Comparison of ENCODE assay signal across 8 cellular contexts in the genomic region with DNA sequence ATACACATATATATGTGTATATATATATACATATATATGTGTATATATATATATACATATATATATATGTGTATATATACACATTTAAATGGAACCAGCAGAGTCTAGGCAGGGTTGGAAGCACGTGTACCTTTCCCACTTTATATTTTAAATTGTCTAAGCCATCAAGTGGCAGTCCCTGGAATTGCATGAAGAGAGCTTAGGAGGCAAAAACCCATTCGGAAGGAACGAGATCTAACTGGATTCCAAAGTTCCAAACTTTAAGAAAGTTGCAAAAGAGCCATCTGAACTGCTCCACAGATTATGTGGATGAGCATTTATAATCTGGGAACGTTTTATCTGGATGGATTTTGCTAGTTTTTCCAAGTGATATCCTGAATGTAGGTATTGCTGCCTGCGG.
DNase-seq lines count a peak whose midpoint lies in the region; ATAC-seq, FAIRE-seq and TF ChIP-seq lines count a peak whose summit lies in the region.

No MANE protein-coding gene starts in this region.

- H3K27ac Mint-ChIP-seq in stimulated activated effector memory CD8-positive, alpha-beta T cell treated with anti-CD3 and anti-CD28 coated beads, Interleukin-12 subunit alpha, Interleukin-12 subunit beta, amount 100 ng/mL, for 72 hours, result no peak overlapping the region

- H3K9me3 ChIP-seq in gastroesophageal sphincter, result no peaks in the 10 kb centered on the region
- no peaks in the 10 kb centered on the region for H3K9me3 ChIP-seq in small intestine (ENCODE audit: control insufficient read depth, low read depth)

- ATAC-seq in gastroesophageal sphincter, result no peak
- ATAC-seq in GM18519 (IDR thresholded peaks at IDR 0.05; ENCODE audit: low FRiP score, unreplicated experiment), result no peak
- no peak for ATAC-seq in stimulated activated effector memory CD8-positive, alpha-beta T cell treated with anti-CD3 and anti-CD28 coated beads, Interleukin-12 subunit alpha, Interleukin-12 subunit beta, amount 100 ng/mL, for 72 hours

- no peaks in the 10 kb centered on the region for H3K36me3 ChIP-seq in gastroesophageal sphincter
- no peaks in the 10 kb centered on the region for H3K36me3 ChIP-seq in small intestine (ENCODE audit: control insufficient read depth in 2 of 2, insufficient read depth in 2 of 2, low read length in 2 of 2)

- H3K4me3 ChIP-seq in gastroesophageal sphincter (no peak overlapping the region), small intestine (ENCODE audit: low read depth in 1 of 2, low read length in 2 of 2) (no peak overlapping the region)

- H3K36me3 Mint-ChIP-seq in stimulated activated effector memory CD8-positive, alpha-beta T cell treated with anti-CD3 and anti-CD28 coated beads, Interleukin-12 subunit alpha, Interleukin-12 subunit beta, amount 100 ng/mL, for 72 hours, result peaks cover 11% of the 10 kb centered on the region

- H3K4me1 ChIP-seq in gastroesophageal sphincter (peaks cover 5 to 43% (median 14%) of the 10 kb centered on the region in 3 donors), small intestine (ENCODE audit: control insufficient read depth in 2 of 2, insufficient read depth in 1 of 2, low read depth in 1 of 2, low read length in 1 of 2) (peaks cover 2 to 10% of the 10 kb centered on the region in 2 donors)

- no peak for FAIRE-seq in small intestine (lab: Jason Lieb, UNC)

- peaks cover 41% of the 10 kb centered on the region for H3K4me1 Mint-ChIP-seq in stimulated activated effector memory CD8-positive, alpha-beta T cell treated with anti-CD3 and anti-CD28 coated beads, Interleukin-12 subunit alpha, Interleukin-12 subunit beta, amount 100 ng/mL, for 72 hours

- no peaks in the 10 kb centered on the region for H3K27me3 ChIP-seq in gastroesophageal sphincter
- H3K27me3 ChIP-seq in small intestine (ENCODE audit: control insufficient read depth in 2 of 2, insufficient read depth in 2 of 2, low read length in 2 of 2), result no peaks in the 10 kb centered on the region

- DNase-seq in AG09319 (ENCODE audit: extremely low read depth, low read depth), result no peak
- DNase-seq in SKM-1 treated with dmso at 0.1 percent for 144 hours (lab: John Stamatoyannopoulos, UW; ENCODE audit: unreplicated experiment), result peak; percentile 25
- peak; percentile 60 for DNase-seq in small intestine
- no peak for DNase-seq in stimulated activated effector memory CD8-positive, alpha-beta T cell treated with anti-CD3 and anti-CD28 coated beads, Interleukin-12 subunit alpha, Interleukin-12 subunit beta, amount 100 ng/mL, for 72 hours (ENCODE audit: low spot score in 2 of 2)
- DNase-seq in ureter (ENCODE audit: low spot score), result no peak

- TF ChIP-seq EP300 in gastroesophageal sphincter (IDR thresholded peaks at IDR 0.05), result no peak

- no peak overlapping the region for H3K27ac ChIP-seq in gastroesophageal sphincter
- H3K27ac ChIP-seq in small intestine (ENCODE audit: low read depth in 1 of 2, low read length in 1 of 2), result no peak overlapping the region

- TF ChIP-seq POLR2A in gastroesophageal sphincter (IDR thresholded peaks at IDR 0.05), result no peak

- no peaks in the 10 kb centered on the region for H3K9me3 Mint-ChIP-seq in stimulated activated effector memory CD8-positive, alpha-beta T cell treated with anti-CD3 and anti-CD28 coated beads, Interleukin-12 subunit alpha, Interleukin-12 subunit beta, amount 100 ng/mL, for 72 hours

- no peak overlapping the region for H3K4me3 Mint-ChIP-seq in stimulated activated effector memory CD8-positive, alpha-beta T cell treated with anti-CD3 and anti-CD28 coated beads, Interleukin-12 subunit alpha, Interleukin-12 subunit beta, amount 100 ng/mL, for 72 hours

- 28 to 34% methylated on average over 4 to 5 of the region's 5 CpGs for WGBS in gastroesophageal sphincter (ENCODE audit: low coverage in 1 of 2), 2 donors
- WGBS in small intestine, 3 donors, result 26 to 38% (median 26%) methylated on average over 5 of the region's 5 CpGs

- TF ChIP-seq CTCF in AG09319 (IDR thresholded peaks at IDR 0.05; ENCODE audit: low read depth, low read length), result peak; percentile 61
- TF ChIP-seq CTCF in GM12874 (IDR thresholded peaks at IDR 0.05; ENCODE audit: insufficient read depth, low read depth, low read length), result peak; percentile 53; the same call in 1 of the 2 replicates
- TF ChIP-seq CTCF in gastroesophageal sphincter (IDR thresholded peaks at IDR 0.05), result peak; percentile 38 to 58 (median 56)

Comparison
In these comparisons a context has a peak if more than half of its experiments do, and no peak if none do; other contexts are left out.
1. DNase-seq: peak in SKM-1 treated with dmso at 0.1 percent for 144 hours (single experiment) and small intestine (single experiment); none in AG09319 (single experiment), stimulated activated effector memory CD8-positive, alpha-beta T cell treated with anti-CD3 and anti-CD28 coated beads, Interleukin-12 subunit alpha, Interleukin-12 subunit beta, amount 100 ng/mL, for 72 hours (0 of 2) and ureter (single experiment).
2. Peak in every context shown above with its lines, with median percentiles within 50 percentile points of each other: CTCF ChIP-seq.